In genomic region chr18:44789704-44790103, GRCh38 we compare ENCODE assay signal across 9 cellular contexts.
DNase-seq lines count a peak whose midpoint lies in the region; ATAC-seq and TF ChIP-seq lines count a peak whose summit lies in the region.
"Had no signal": no experiment of that assay in that cellular context is flagged by ENCODE, and none has a peak within 500 bp of the region (broad histone marks: within the 10 kb centered on the region; RNA-seq: fewer than 3 reads in every experiment).

No MANE protein-coding gene starts in this region.

- peak overlapping the region; percentile 38 for H3K4me3 Mint-ChIP-seq in stimulated activated memory B cell treated with anti-CD40 and anti-IgM and Interleukin-4, amounts not matched to agents 10 μg/mL and 1 μg/mL and 100 μg/mL, for 72 hours
- H3K4me3 Mint-ChIP-seq: activated CD4-positive, alpha-beta T cell treated with anti-CD3 and anti-CD28 coated beads, Interleukin-2, amount 10 ng/mL, durations not matched to agents 24 days and 14 days had no signal

- H3K27ac Mint-ChIP-seq in stimulated activated memory B cell treated with anti-CD40 and anti-IgM and Interleukin-4, amounts not matched to agents 10 μg/mL and 1 μg/mL and 100 μg/mL, for 72 hours = peak overlapping the region; percentile 95
- H3K27ac Mint-ChIP-seq: activated CD4-positive, alpha-beta T cell treated with anti-CD3 and anti-CD28 coated beads, Interleukin-2, amount 10 ng/mL, durations not matched to agents 24 days and 14 days had no signal

- peaks cover 39% of the 10 kb centered on the region for H3K36me3 Mint-ChIP-seq in stimulated activated memory B cell treated with anti-CD40 and anti-IgM and Interleukin-4, amounts not matched to agents 10 μg/mL and 1 μg/mL and 100 μg/mL, for 72 hours

- WGBS in ectodermal cell, 2 experiments = 48 to 52% methylated on average over 2 to 3 of the region's 4 CpGs

- no peaks in the 10 kb centered on the region for H3K9me3 Mint-ChIP-seq in stimulated activated memory B cell treated with anti-CD40 and anti-IgM and Interleukin-4, amounts not matched to agents 10 μg/mL and 1 μg/mL and 100 μg/mL, for 72 hours
- H3K9me3 Mint-ChIP-seq: activated CD4-positive, alpha-beta T cell treated with anti-CD3 and anti-CD28 coated beads, Interleukin-2, amount 10 ng/mL, durations not matched to agents 24 days and 14 days had no signal

- peaks cover 29% of the 10 kb centered on the region for H3K4me1 ChIP-seq in HEK293 (ENCODE audit: control insufficient read depth, insufficient read depth, low read length)
- H3K4me1 ChIP-seq in ectodermal cell (ENCODE audit: control insufficient read depth, insufficient read depth, low read length) = peaks cover 28% of the 10 kb centered on the region
- no peaks in the 10 kb centered on the region for H3K4me1 ChIP-seq in effector memory CD4-positive, alpha-beta T cell (ENCODE audit: control insufficient read depth, insufficient read depth, low read length, poor library complexity, severe bottlenecking)

- H3K9me3 ChIP-seq in HEK293 (ENCODE audit: control insufficient read depth, insufficient read depth, low read depth, low read length) (no peaks in the 10 kb centered on the region), ectodermal cell (ENCODE audit: control insufficient read depth, low read length) (no peaks in the 10 kb centered on the region)
- no peaks in the 10 kb centered on the region for H3K9me3 ChIP-seq in effector memory CD4-positive, alpha-beta T cell (ENCODE audit: control insufficient read depth, low read length)

- peak; percentile 50 for ATAC-seq in stimulated activated memory B cell treated with anti-CD40 and anti-IgM and Interleukin-4, amounts not matched to agents 10 μg/mL and 1 μg/mL and 100 μg/mL, for 72 hours
- no peak for ATAC-seq in GM19395 (IDR thresholded peaks at IDR 0.05; ENCODE audit: unreplicated experiment)

- H3K27me3 Mint-ChIP-seq in stimulated activated memory B cell treated with anti-CD40 and anti-IgM and Interleukin-4, amounts not matched to agents 10 μg/mL and 1 μg/mL and 100 μg/mL, for 72 hours = no peaks in the 10 kb centered on the region

- POLR2A ChIA-PET in HEK293 (lab: Yijun Ruan, JAX) = interaction anchor here (1.7 kb wide), 1 partner anchor 110 kb away, joined by 12 read pairs; the partner anchor contains the start of gene SETBP1

- CTCF ChIA-PET in HEK293 (lab: Yijun Ruan, JAX) = no interaction called here

- DNase-seq in kidney tubule cell (ENCODE audit: low spot score) = peak; percentile 73
- no peak for DNase-seq in NCI-H1930 (lab: John Stamatoyannopoulos, UW)
- no peak for DNase-seq in effector memory CD4-positive, alpha-beta T cell
- no peak for DNase-seq in activated CD4-positive, CD25-positive, alpha-beta regulatory T cell treated with anti-CD3 and anti-CD28 coated beads, Interleukin-2, amount 50 U/mL, for 72 hours
- DNase-seq: activated CD4-positive, alpha-beta T cell treated with anti-CD3 and anti-CD28 coated beads, Interleukin-2, amount 10 ng/mL, durations not matched to agents 24 days and 14 days had no signal

- peaks cover 82% of the 10 kb centered on the region for H3K4me1 Mint-ChIP-seq in stimulated activated memory B cell treated with anti-CD40 and anti-IgM and Interleukin-4, amounts not matched to agents 10 μg/mL and 1 μg/mL and 100 μg/mL, for 72 hours

- H3K4me3 ChIP-seq in HEK293 (ENCODE audit: low read depth, low read length) (no peak overlapping the region), ectodermal cell (ENCODE audit: insufficient read depth, low read depth, low read length) (no peak overlapping the region)
- no peak overlapping the region for H3K4me3 ChIP-seq in effector memory CD4-positive, alpha-beta T cell (ENCODE audit: insufficient read depth, low read depth, low read length, poor library complexity, severe bottlenecking)

- H3K36me3 ChIP-seq in HEK293 (ENCODE audit: control insufficient read depth in 2 of 2, insufficient read depth in 1 of 2, low read length in 2 of 2) = no peaks in the 10 kb centered on the region
- H3K36me3 ChIP-seq in ectodermal cell (ENCODE audit: control insufficient read depth, insufficient read depth, low read length) = no peaks in the 10 kb centered on the region
- H3K36me3 ChIP-seq in effector memory CD4-positive, alpha-beta T cell (ENCODE audit: control insufficient read depth, insufficient read depth, low read length) = no peaks in the 10 kb centered on the region

- TF ChIP-seq CTCF in HEK293 (tag by site-specific recombination; IDR thresholded peaks at IDR 0.05) = no peak

- no peaks in the 10 kb centered on the region for H3K27me3 ChIP-seq in ectodermal cell (ENCODE audit: control insufficient read depth, insufficient read depth, low read length, poor library complexity, severe bottlenecking)
- H3K27me3 ChIP-seq in effector memory CD4-positive, alpha-beta T cell (replicated peaks; ENCODE audit: control insufficient read depth, insufficient read depth, low read length, poor library complexity, severe bottlenecking) = no peaks in the 10 kb centered on the region

- H3K27ac ChIP-seq in HEK293 (ENCODE audit: extremely low read depth, low read depth, low read length) (peak overlapping the region; percentile 43), ectodermal cell (ENCODE audit: insufficient read depth, low read depth, low read length, poor library complexity, severe bottlenecking) (peak overlapping the region; percentile 1)
- no peak overlapping the region for H3K27ac ChIP-seq in effector memory CD4-positive, alpha-beta T cell (ENCODE audit: insufficient read depth, low read length, poor library complexity, severe bottlenecking)

TF ChIP-seq in HEK293, 187 proteins besides CTCF, POLR2A, EP300 and RAD21 (continues in another document):
- TF ChIP-seq ZNF2 (tag by site-specific recombination; IDR thresholded peaks at IDR 0.05) = no peak
- TF ChIP-seq ZBTB17 (tag by site-specific recombination; IDR thresholded peaks at IDR 0.05) = peak; percentile 29; the same call in 1 of the 2 replicates
- TF ChIP-seq ZNF239 (tag by site-specific recombination; IDR thresholded peaks at IDR 0.05) = 0 out of 2 replicates have a peak, but pooled peaks have one; percentile 72
- 0 out of 2 replicates have a peak, but pooled peaks have one; percentile 38 for TF ChIP-seq ZNF660 (tag by site-specific recombination; IDR thresholded peaks at IDR 0.05)
- TF ChIP-seq ZNF610 (tag by site-specific recombination; IDR thresholded peaks at IDR 0.05; ENCODE audit: borderline replicate concordance) = no peak
- peak; percentile 17; the same call in 1 of the 2 replicates for TF ChIP-seq HIC1 (tag by site-specific recombination; IDR thresholded peaks at IDR 0.05)
- TF ChIP-seq ZNF16 (tag by site-specific recombination; IDR thresholded peaks at IDR 0.05; ENCODE audit: low read depth) = no peak
- no peak for TF ChIP-seq ZNF404 (tag by site-specific recombination; IDR thresholded peaks at IDR 0.05)
- peak; percentile 76 for TF ChIP-seq FEZF1 (tag by site-specific recombination; IDR thresholded peaks at IDR 0.05)
- TF ChIP-seq ZNF146 (tag by site-specific recombination; IDR thresholded peaks at IDR 0.05) = no peak
- TF ChIP-seq ZNF10 (tag by site-specific recombination; IDR thresholded peaks at IDR 0.05) = no peak
- peak; percentile 66 for TF ChIP-seq GLIS1 (tag by site-specific recombination; IDR thresholded peaks at IDR 0.05)
- TF ChIP-seq PRDM6 (tag by site-specific recombination; IDR thresholded peaks at IDR 0.05) = peak; percentile 99
- TF ChIP-seq GLI4 (tag by site-specific recombination; IDR thresholded peaks at IDR 0.05) = no peak
- TF ChIP-seq ZSCAN30 (tag by site-specific recombination; IDR thresholded peaks at IDR 0.05) = no peak; the same call in 1 of the 2 replicates
- TF ChIP-seq ZNF473 (tag by site-specific recombination; IDR thresholded peaks at IDR 0.05) = no peak
